In the genomic region with DNA sequence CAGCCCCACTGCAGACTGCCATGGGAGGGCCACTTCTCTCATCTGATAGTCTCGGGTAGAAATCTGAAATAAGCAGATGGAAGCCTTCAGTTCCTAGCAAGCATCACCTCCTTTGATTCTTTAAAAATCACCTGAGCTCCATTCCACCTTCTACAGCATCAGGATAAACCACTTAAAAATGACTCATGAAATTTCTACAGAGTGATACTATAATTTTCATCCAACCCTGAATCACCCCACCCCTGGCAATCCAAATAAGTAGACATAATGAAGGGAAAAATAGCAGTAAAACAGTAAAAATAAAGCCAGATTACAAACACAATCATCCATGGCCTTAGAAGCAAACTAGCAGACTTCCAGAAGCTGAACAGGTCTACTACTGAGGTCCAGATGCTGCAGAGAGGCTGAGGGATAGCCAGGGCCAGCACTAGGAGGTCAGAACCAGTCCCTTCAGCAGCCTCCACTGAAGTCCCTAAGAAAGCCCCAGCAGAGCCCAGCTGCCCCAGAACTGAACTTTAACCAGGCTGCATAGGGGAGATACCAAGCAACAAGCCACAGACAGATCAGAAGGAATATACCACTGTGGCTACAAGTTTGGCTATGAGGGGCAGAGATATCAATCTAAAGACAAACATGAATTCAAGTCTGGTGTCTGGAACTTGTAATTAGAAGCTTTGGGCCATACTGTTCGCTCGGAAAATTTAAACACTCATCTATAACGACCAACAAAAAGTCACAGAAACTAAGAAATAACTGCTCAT, we compare ENCODE assay signal across 2 cellular contexts.
A peak's percentile ranks its signal among the peaks of the same experiment; 100 is the strongest.
TF ChIP-seq lines count a peak whose summit lies in the region.

No MANE protein-coding gene starts in this region.

TF ChIP-seq in HEK293, 187 proteins besides CTCF, POLR2A, EP300 and RAD21:
- TF ChIP-seq ZBTB17 (tag by site-specific recombination; IDR thresholded peaks at IDR 0.05) (no peak), PRDM10 (tag by site-specific recombination; IDR thresholded peaks at IDR 0.05) (peak; percentile 87)
TF ChIP-seq in HEK293: peak in this region for 1.

TF ChIP-seq in GM12878, 131 proteins besides CTCF, POLR2A, EP300 and RAD21:
- no peak for TF ChIP-seq WRNIP1 (IDR thresholded peaks at IDR 0.05; ENCODE audit: borderline replicate concordance, low read depth, low read length)
- TF ChIP-seq EZH2 (IDR thresholded peaks at IDR 0.05; ENCODE audit: borderline replicate concordance, control insufficient read depth, low read depth, low read length) = no peak
- no peak for TF ChIP-seq ZNF687 (IDR thresholded peaks at IDR 0.05)
- no peak for TF ChIP-seq HDGF (IDR thresholded peaks at IDR 0.05)
- TF ChIP-seq, protein P1, sequence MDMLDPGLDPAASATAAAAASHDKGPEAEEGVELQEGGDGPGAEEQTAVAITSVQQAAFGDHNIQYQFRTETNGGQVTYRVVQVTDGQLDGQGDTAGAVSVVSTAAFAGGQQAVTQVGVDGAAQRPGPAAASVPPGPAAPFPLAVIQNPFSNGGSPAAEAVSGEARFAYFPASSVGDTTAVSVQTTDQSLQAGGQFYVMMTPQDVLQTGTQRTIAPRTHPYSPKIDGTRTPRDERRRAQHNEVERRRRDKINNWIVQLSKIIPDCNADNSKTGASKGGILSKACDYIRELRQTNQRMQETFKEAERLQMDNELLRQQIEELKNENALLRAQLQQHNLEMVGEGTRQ (IDR thresholded peaks at IDR 0.05; ENCODE audit: borderline replicate concordance, low read depth, low read length) = no peak
- TF ChIP-seq PAX8 (IDR thresholded peaks at IDR 0.05) = no peak
- no peak for TF ChIP-seq SMAD1 (IDR thresholded peaks at IDR 0.05; ENCODE audit: low read depth, partially characterized antibody)
